Comparison of ENCODE assay signal across 1 cellular context in genomic region chr1:34843392-34844251, GRCh38.
TF ChIP-seq lines count a peak whose summit lies in the region.

No MANE protein-coding gene starts in this region.

TF ChIP-seq in GM23338, 12 proteins besides CTCF, POLR2A, EP300 and RAD21:
- TF ChIP-seq REST (IDR thresholded peaks at IDR 0.05; ENCODE audit: unreplicated experiment): no peak
- TF ChIP-seq EZH2phosphoT487 (IDR thresholded peaks at IDR 0.05; ENCODE audit: unreplicated experiment): no peak
- no peak for TF ChIP-seq NANOG (IDR thresholded peaks at IDR 0.05; ENCODE audit: borderline replicate concordance)
- no peak for TF ChIP-seq ZNF114 (CRISPR knock-in tag; IDR thresholded peaks at IDR 0.05)
- no peak for TF ChIP-seq ETS1 (IDR thresholded peaks at IDR 0.05)
- no peak for TF ChIP-seq CREB1 (CRISPR knock-in tag; IDR thresholded peaks at IDR 0.05; ENCODE audit: low read depth)
- TF ChIP-seq ZNF462 (CRISPR knock-in tag; IDR thresholded peaks at IDR 0.05): no peak
- TF ChIP-seq POLR2AphosphoS5 (IDR thresholded peaks at IDR 0.05; ENCODE audit: low read depth): no peak
- no peak for TF ChIP-seq JUNB (IDR thresholded peaks at IDR 0.05; ENCODE audit: unreplicated experiment)
